ENCODE assay signal across 10 cellular contexts in the genomic region with DNA sequence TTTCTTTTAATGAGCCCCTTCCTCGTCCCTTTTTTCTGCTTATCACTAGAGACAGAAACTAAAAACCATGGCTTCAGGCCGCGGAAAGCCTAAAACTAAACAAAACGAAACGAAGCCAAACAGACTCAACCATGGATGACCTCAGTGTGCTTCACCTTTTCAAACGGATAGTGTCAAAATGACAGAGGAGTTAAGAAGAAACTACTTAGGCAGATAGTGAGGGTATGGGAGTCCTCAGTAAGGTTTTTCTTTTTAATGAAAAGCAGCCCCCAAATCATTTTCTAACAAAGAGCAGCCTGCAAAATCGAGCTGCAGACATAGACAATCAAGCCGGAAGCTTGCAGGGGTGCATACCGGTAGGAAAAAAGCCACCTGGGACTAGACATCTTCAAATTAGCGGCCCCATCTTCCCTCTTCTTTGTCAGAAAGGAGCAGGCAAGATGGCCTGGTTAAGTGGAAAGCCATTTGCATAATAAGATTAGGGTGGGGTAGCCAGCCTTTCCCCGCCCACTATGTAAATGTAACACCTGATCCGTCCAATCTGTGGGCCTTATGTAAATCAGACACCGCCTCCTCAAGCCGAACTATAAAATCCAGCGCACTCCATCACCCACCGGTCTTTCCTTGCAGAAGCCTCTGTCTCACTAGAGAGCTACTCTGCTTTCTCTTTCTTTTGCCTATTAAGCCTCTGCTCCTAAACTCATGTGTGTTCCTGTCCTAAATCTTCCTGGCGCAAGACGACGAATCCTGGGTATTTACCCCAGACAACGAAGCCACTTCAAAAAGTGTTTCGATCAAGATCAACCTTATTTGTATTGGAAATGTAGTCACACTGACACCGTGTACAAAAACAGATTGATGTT. TPM values are rescaled to one million over a fixed set of nuclear protein-coding genes. Genes with fewer than 3 reads are reported as not detected.
A peak's percentile ranks its signal among the peaks of the same experiment; 100 is the strongest.
DNase-seq lines count a peak whose midpoint lies in the region; ATAC-seq and TF ChIP-seq lines count a peak whose summit lies in the region.
"Had no signal": no experiment of that assay in that cellular context is flagged by ENCODE, and none has a peak within 500 bp of the region (broad histone marks: within the 10 kb centered on the region; RNA-seq: fewer than 3 reads in every experiment).

No MANE protein-coding gene starts in this region.

- intact Hi-C loops in HCT116 (cut with micrococcal nuclease), result loop anchor here (10.0 kb wide), 1 partner anchor 143 kb away; the partner anchor contains the start of gene GPR137B

- no peaks in the 10 kb centered on the region for H3K36me3 ChIP-seq in HCT116 (ENCODE audit: control insufficient read depth in 1 of 2, insufficient read depth in 2 of 2, low read length in 2 of 2)

- no peak overlapping the region for H3K4me2 ChIP-seq in HCT116 (ENCODE audit: low read length)

- no peaks in the 10 kb centered on the region for H3K4me1 ChIP-seq in HCT116 (ENCODE audit: control insufficient read depth in 1 of 2, insufficient read depth in 2 of 2, low read length in 2 of 2)

- POLR2A ChIA-PET in HCT116 (lab: Charles Lee), result no interaction called here

- no peak overlapping the region for H3K27ac ChIP-seq in HCT116 (ENCODE audit: low read depth, low read length)
- H3K27ac ChIP-seq: C4-2B had no signal

- DNase-seq in COR-L47 (lab: John Stamatoyannopoulos, UW) (peak; percentile 84), HCT116 (ENCODE audit: low read depth, low spot score) (no peak), NCI-H774 (lab: John Stamatoyannopoulos, UW) (peak; percentile 98), glutamatergic neuron (peak; percentile 55), activated gamma-delta T cell treated with Interleukin-2 at 50 U/mL for 16 hours (no peak)
- DNase-seq: stimulated activated CD4-positive, alpha-beta T cell treated with anti-CD3 and anti-CD28 coated beads, Interleukin-4, amount 100 ng/mL, for 24 hours had no signal

- H3K9me3 ChIP-seq in HCT116 (ENCODE audit: control insufficient read depth in 1 of 2, insufficient read depth in 1 of 2, low read depth in 1 of 2, low read length in 2 of 2), result no peaks in the 10 kb centered on the region

- CTCF ChIA-PET in HCT116 (lab: Charles Lee), result no interaction called here

- no peak overlapping the region for H2AFZ ChIP-seq in HCT116 (ENCODE audit: low read depth, low read length, poor library complexity, severe bottlenecking)

- no peaks in the 10 kb centered on the region for H4K20me1 ChIP-seq in HCT116 (ENCODE audit: insufficient read depth)

- RAD21 ChIA-PET in HCT116 (lab: Charles Lee; ENCODE audit: low non-redundant PET in 1 of 2, low total read pairs in 2 of 2, uncharacterized antibody in 2 of 2, unreplicated experiment in 2 of 2), result no interaction called here

- peak overlapping the region; percentile 27 for H3K4me3 Mint-ChIP-seq in glutamatergic neuron (ENCODE audit: unreplicated experiment)

- H3K27ac Mint-ChIP-seq in glutamatergic neuron (ENCODE audit: unreplicated experiment), result peak overlapping the region; percentile 20

- BruUV-seq in HCT116 (replicated peaks; lab: Mats Ljungman, UMichigan), result no TSS peak

- H3K4me1 Mint-ChIP-seq in glutamatergic neuron (ENCODE audit: low read depth, unreplicated experiment), result peaks cover 9% of the 10 kb centered on the region

- no peaks in the 10 kb centered on the region for H3K79me2 ChIP-seq in HCT116 (ENCODE audit: insufficient read depth, low read length)

- H3K4me3 ChIP-seq in HCT116 (replicated peaks in 1 of 2; ENCODE audit: low read depth in 1 of 2, low read length in 2 of 2), result no peak overlapping the region

- H3K9ac ChIP-seq in HCT116 (ENCODE audit: low read length), result no peak overlapping the region

- no peak for TF ChIP-seq RAD21 in HCT116 (IDR thresholded peaks at IDR 0.05; ENCODE audit: low read depth)

- H3K9me3 Mint-ChIP-seq in glutamatergic neuron (ENCODE audit: unreplicated experiment), result peaks cover 5% of the 10 kb centered on the region

- TF ChIP-seq POLR2A in HCT116 (IDR thresholded peaks at IDR 0.05; ENCODE audit: borderline replicate concordance, extremely low read depth, insufficient read depth, insufficient read length), result no peak

- peaks cover 8% of the 10 kb centered on the region for H3K36me3 Mint-ChIP-seq in glutamatergic neuron (ENCODE audit: unreplicated experiment)

- H3K9me2 ChIP-seq in HCT116 (ENCODE audit: insufficient read depth), result no peaks in the 10 kb centered on the region

- H3K27me3 ChIP-seq in HCT116 (ENCODE audit: insufficient read depth, low read length), result no peaks in the 10 kb centered on the region

- peak; percentile 59 for ATAC-seq in HCT116
- ATAC-seq in GM18861 (IDR thresholded peaks at IDR 0.05; ENCODE audit: unreplicated experiment), result no peak
- no peak for ATAC-seq in HG02970 (IDR thresholded peaks at IDR 0.05; ENCODE audit: low FRiP score, unreplicated experiment)
- ATAC-seq in HG02759 (IDR thresholded peaks at IDR 0.05; ENCODE audit: unreplicated experiment), result no peak

- TF ChIP-seq CTCF in HCT116 (IDR thresholded peaks at IDR 0.05 in 2 of 3, conservative IDR thresholded peaks at IDR 0.05 in 1 of 3; ENCODE audit: borderline replicate concordance in 1 of 3, insufficient read depth in 1 of 3, low read depth in 2 of 3, low read length in 2 of 3) (no peak), glutamatergic neuron (IDR thresholded peaks at IDR 0.05; ENCODE audit: partially characterized antibody, unreplicated experiment) (no peak)

- no peaks in the 10 kb centered on the region for H3K27me3 Mint-ChIP-seq in glutamatergic neuron (ENCODE audit: unreplicated experiment)

TF ChIP-seq in HCT116, 20 proteins besides CTCF, POLR2A, EP300 and RAD21:
- TF ChIP-seq POLR2AphosphoS5 (IDR thresholded peaks at IDR 0.05; ENCODE audit: low read depth, low read length) (no peak), SRF (IDR thresholded peaks at IDR 0.05; ENCODE audit: low read depth) (no peak), CBX3 (IDR thresholded peaks at IDR 0.05; ENCODE audit: low read depth) (no peak), EZH2 (IDR thresholded peaks at IDR 0.05) (no peak), TCF7L2 (IDR thresholded peaks at IDR 0.05; ENCODE audit: borderline replicate concordance, extremely low read depth, insufficient read depth, insufficient read length) (no peak), REST (IDR thresholded peaks at IDR 0.05; ENCODE audit: low read depth) (no peak), EZH2phosphoT487 (IDR thresholded peaks at IDR 0.05; ENCODE audit: borderline replicate concordance) (no peak), ELF1 (IDR thresholded peaks at IDR 0.05; ENCODE audit: borderline replicate concordance, low read depth) (no peak), EGR1 (IDR thresholded peaks at IDR 0.05; ENCODE audit: low read depth) (no peak), SP1 (IDR thresholded peaks at IDR 0.05; ENCODE audit: low read depth) (no peak), YY1 (IDR thresholded peaks at IDR 0.05; ENCODE audit: extremely low read depth, insufficient replicate concordance, low read depth, low read length) (no peak), CEBPB (IDR thresholded peaks at IDR 0.05; ENCODE audit: low read depth) (no peak), FOSL1 (IDR thresholded peaks at IDR 0.05; ENCODE audit: low read depth) (no peak), MAX (IDR thresholded peaks at IDR 0.05) (no peak), ZNF274 (IDR thresholded peaks at IDR 0.05; ENCODE audit: low read depth, low read length) (no peak), SIN3A (IDR thresholded peaks at IDR 0.05; ENCODE audit: low read depth) (no peak)
- TF ChIP-seq, protein P1, sequence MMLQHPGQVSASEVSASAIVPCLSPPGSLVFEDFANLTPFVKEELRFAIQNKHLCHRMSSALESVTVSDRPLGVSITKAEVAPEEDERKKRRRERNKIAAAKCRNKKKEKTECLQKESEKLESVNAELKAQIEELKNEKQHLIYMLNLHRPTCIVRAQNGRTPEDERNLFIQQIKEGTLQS (IDR thresholded peaks at IDR 0.05), result no peak

RNA-seq across cellular contexts. Expression of gene ERO1B, which starts 6.2 kb away (rescaled TPM):
- 5.4 TPM for total RNA-seq in HCT116 (2021; ENCODE audit: unreplicated experiment)
- 1.2 and 1.4 TPM in 2 replicates for polyA plus RNA-seq in HCT116 (2012)
- total RNA-seq in glutamatergic neuron (ENCODE audit: unreplicated experiment), result 3.0 TPM

Comparison
In these comparisons a context has a peak if more than half of its experiments do, and no peak if none do; other contexts are left out.
1. DNase-seq: peak in COR-L47 (single experiment), NCI-H774 (single experiment) and glutamatergic neuron (single experiment); none in HCT116 (single experiment) and activated gamma-delta T cell treated with Interleukin-2 at 50 U/mL for 16 hours (single experiment).